12 cellular contexts compared by ENCODE assay signal in genomic region chr1:113768916-113769598, GRCh38. TPM values are rescaled to one million over a fixed set of nuclear protein-coding genes. Genes with fewer than 3 reads are reported as not detected.
DNase-seq lines count a peak whose midpoint lies in the region; ATAC-seq and TF ChIP-seq lines count a peak whose summit lies in the region.
"Had no signal": no experiment of that assay in that cellular context is flagged by ENCODE, and none has a peak within 500 bp of the region (broad histone marks: within the 10 kb centered on the region; RNA-seq: fewer than 3 reads in every experiment).

No MANE protein-coding gene starts in this region.

- BruUV-seq in PC-3 (replicated peaks; lab: Mats Ljungman, UMichigan), result no TSS peak

- H4K20me1 ChIP-seq in PC-3 (ENCODE audit: low read length), result no peaks in the 10 kb centered on the region

- intact Hi-C loops in CD8-positive, alpha-beta T cell (cut with DNase I, micrococcal nuclease), result loop anchor here in 1 of 2 experiments (2.0 kb wide), 1 partner anchor 14 kb away; no protein-coding TSS in a partner anchor
- intact Hi-C loops in activated B cell treated with CpG ODN at 0.5 μM for 24 hours (cut with micrococcal nuclease) (loop anchor here (2.0 kb wide), 1 partner anchor 14 kb away; no protein-coding TSS in a partner anchor), PC-3 (cut with micrococcal nuclease) (no loop called here)

- peaks cover 19% of the 10 kb centered on the region for H3K36me3 ChIP-seq in CD8-positive, alpha-beta T cell (ENCODE audit: insufficient read depth, low read length)
- peaks cover 8% of the 10 kb centered on the region for H3K36me3 ChIP-seq in PC-3 (ENCODE audit: low read depth, low read length)

- no peak overlapping the region for H3K4me2 ChIP-seq in PC-3 (ENCODE audit: low read length)

- H3K4me3 ChIP-seq in CD8-positive, alpha-beta T cell (ENCODE audit: low read depth, low read length), result no peak overlapping the region
- H3K4me3 ChIP-seq in PC-3 (ENCODE audit: low read length), result no peak overlapping the region

- peaks cover 70% of the 10 kb centered on the region for H3K36me3 Mint-ChIP-seq in CD8-positive, alpha-beta T cell
- H3K36me3 Mint-ChIP-seq in HFFc6 (ENCODE audit: low read depth) (peaks cover 19% of the 10 kb centered on the region), activated B cell treated with CpG ODN at 0.5 μM for 24 hours (ENCODE audit: low read depth) (peaks cover 66% of the 10 kb centered on the region), memory B cell (peaks cover 15% of the 10 kb centered on the region)

- H3K9ac ChIP-seq in PC-3 (ENCODE audit: low read length), result no peak overlapping the region

- H3K79me2 ChIP-seq in PC-3 (ENCODE audit: low read length), result no peaks in the 10 kb centered on the region

- no peak for DNase-seq in CD8-positive, alpha-beta T cell
- no peak for DNase-seq in HFFc6
- DNase-seq in activated B cell treated with CpG ODN at 0.5 μM for 24 hours, result no peak
- DNase-seq in memory B cell (ENCODE audit: low spot score in 2 of 2), result no peak
- no peak for DNase-seq in PC-3
- DNase-seq in SIG-M5 (lab: John Stamatoyannopoulos, UW), result no peak
- DNase-seq: Calu3, NCI-H1436 treated with DMSO at 0.1 percent for 48 hours, NCI-H510A treated with DMSO at 0.1 percent for 48 hours had no signal

- no peak overlapping the region for H3K27ac ChIP-seq in CD8-positive, alpha-beta T cell (ENCODE audit: low read depth, low read length)
- no peak overlapping the region for H3K27ac ChIP-seq in PC-3 (ENCODE audit: low read length)
- H3K27ac ChIP-seq: VCaP had no signal

- no peaks in the 10 kb centered on the region for H3F3A ChIP-seq in PC-3 (ENCODE audit: low read length, unreplicated experiment)

- peaks cover 39% of the 10 kb centered on the region for H3K4me1 Mint-ChIP-seq in CD8-positive, alpha-beta T cell (ENCODE audit: low read depth)
- H3K4me1 Mint-ChIP-seq in HFFc6 (ENCODE audit: low read depth) (peaks cover 14% of the 10 kb centered on the region), activated B cell treated with CpG ODN at 0.5 μM for 24 hours (peaks cover 12% of the 10 kb centered on the region), memory B cell (peaks cover 5% of the 10 kb centered on the region)

- H3K9me3 ChIP-seq in CD8-positive, alpha-beta T cell (ENCODE audit: low read length), result no peaks in the 10 kb centered on the region
- H3K9me3 ChIP-seq in PC-3 (ENCODE audit: low read length), result no peaks in the 10 kb centered on the region

- H3K27me3 Mint-ChIP-seq in CD8-positive, alpha-beta T cell (ENCODE audit: low read depth), result no peaks in the 10 kb centered on the region
- no peaks in the 10 kb centered on the region; the same call in 1 of the 2 replicates for H3K27me3 Mint-ChIP-seq in HFFc6 (ENCODE audit: insufficient read depth)
- H3K27me3 Mint-ChIP-seq in activated B cell treated with CpG ODN at 0.5 μM for 24 hours, result no peaks in the 10 kb centered on the region
- no peaks in the 10 kb centered on the region for H3K27me3 Mint-ChIP-seq in memory B cell

- no peak overlapping the region for H3K4me3 Mint-ChIP-seq in CD8-positive, alpha-beta T cell
- H3K4me3 Mint-ChIP-seq in HFFc6, result peak overlapping the region; percentile 10; the same call in 1 of the 2 replicates
- no peak overlapping the region for H3K4me3 Mint-ChIP-seq in activated B cell treated with CpG ODN at 0.5 μM for 24 hours
- H3K4me3 Mint-ChIP-seq in memory B cell, result no peak overlapping the region
- H3K4me3 Mint-ChIP-seq: nephron had no signal

- no peaks in the 10 kb centered on the region for H3K9me3 Mint-ChIP-seq in CD8-positive, alpha-beta T cell
- H3K9me3 Mint-ChIP-seq in HFFc6 (no peaks in the 10 kb centered on the region), activated B cell treated with CpG ODN at 0.5 μM for 24 hours (no peaks in the 10 kb centered on the region), memory B cell (no peaks in the 10 kb centered on the region)
- H3K9me3 Mint-ChIP-seq: nephron had no signal

- peaks cover 3% of the 10 kb centered on the region for H3K4me1 ChIP-seq in CD8-positive, alpha-beta T cell (ENCODE audit: insufficient read depth, low read length)
- no peaks in the 10 kb centered on the region for H3K4me1 ChIP-seq in PC-3 (ENCODE audit: insufficient read depth, low read length)

- no peak overlapping the region for H2AFZ ChIP-seq in PC-3 (ENCODE audit: low read length)

- no peaks in the 10 kb centered on the region for H3K27me3 ChIP-seq in CD8-positive, alpha-beta T cell (ENCODE audit: insufficient read depth, low read length)
- no peaks in the 10 kb centered on the region for H3K27me3 ChIP-seq in PC-3 (ENCODE audit: low read length)

- CTCF ChIA-PET in CD8-positive, alpha-beta T cell (lab: Charles Lee), result no interaction called here
- CTCF ChIA-PET in activated B cell treated with CpG ODN at 0.5 μM for 24 hours (lab: Charles Lee) (no interaction called here), PC-3 (lab: Charles Lee) (no interaction called here)

- no peak for TF ChIP-seq CTCF in CD8-positive, alpha-beta T cell (IDR thresholded peaks at IDR 0.05)
- TF ChIP-seq CTCF in HFFc6 (IDR thresholded peaks at IDR 0.05), result no peak
- TF ChIP-seq CTCF in activated B cell treated with CpG ODN at 0.5 μM for 24 hours (IDR thresholded peaks at IDR 0.05), result no peak
- no peak for TF ChIP-seq CTCF in PC-3 (conservative IDR thresholded peaks at IDR 0.05; ENCODE audit: low read depth, low read length)

- peak overlapping the region; percentile 66 for H3K27ac Mint-ChIP-seq in CD8-positive, alpha-beta T cell
- H3K27ac Mint-ChIP-seq in HFFc6, result peak overlapping the region; percentile 21
- peak overlapping the region; percentile 62 for H3K27ac Mint-ChIP-seq in activated B cell treated with CpG ODN at 0.5 μM for 24 hours
- H3K27ac Mint-ChIP-seq in memory B cell, result peak overlapping the region; percentile 60
- H3K27ac Mint-ChIP-seq: nephron had no signal

- ATAC-seq in CD8-positive, alpha-beta T cell, result no peak
- ATAC-seq in activated B cell treated with CpG ODN at 0.5 μM for 24 hours (ENCODE audit: low read depth) (no peak), memory B cell (ENCODE audit: low read depth) (no peak), PC-3 (no peak), GM18502 (IDR thresholded peaks at IDR 0.05; ENCODE audit: poor library complexity, unreplicated experiment) (no peak)

- H3K9me2 ChIP-seq in PC-3 (replicated peaks; ENCODE audit: low read length), result no peaks in the 10 kb centered on the region

- POLR2A ChIA-PET in CD8-positive, alpha-beta T cell (lab: Charles Lee), result interaction anchor here (0.9 kb wide), 1 partner anchor 10 kb away, joined by 3 read pairs; the partner anchor contains the start of gene PHTF1
- POLR2A ChIA-PET in activated B cell treated with CpG ODN at 0.5 μM for 24 hours (lab: Charles Lee), result interaction anchor here (0.6 kb wide), 2 partner anchors 9 kb away, joined by 5 to 12 read pairs; partner anchors contain the start of gene PHTF1
- POLR2A ChIA-PET in PC-3 (lab: Charles Lee; ENCODE audit: unreplicated experiment), result no interaction called here

RNA-seq across cellular contexts. Expression of gene PHTF1, which starts 9.8 kb away (rescaled TPM):
- 1 to 10 TPM; 4.4 to 5.4 TPM for total RNA-seq in CD8-positive, alpha-beta T cell
- 10 to 100 TPM; 23.3 to 27.9 (median 24.8) TPM for total RNA-seq in HFFc6 (2021; fragmentation: NEBNext Ultra II Directional; extraction: Animal tissue kit (Norgen Biotek cat#: 25700))
- 19.2 and 25.0 TPM in 2 replicates for total RNA-seq in activated B cell treated with CpG ODN at 0.5 μM for 24 hours
- total RNA-seq in PC-3 (2014; rRNA removed), result 23.4 and 27.3 TPM in 2 replicates

RNA-seq across cellular contexts. Expression of gene RSBN1, which starts 43.2 kb away (rescaled TPM):
- total RNA-seq in CD8-positive, alpha-beta T cell, result 10 to 100 TPM; 36.8 to 37.6 TPM
- 10 to 100 TPM in 3 of 6 experiments, 1 to 10 TPM in 3; 9.0 to 11.5 (median 10.0) TPM for total RNA-seq in HFFc6 (2021; fragmentation: NEBNext Ultra II Directional; extraction: Animal tissue kit (Norgen Biotek cat#: 25700))
- 26.4 and 29.1 TPM in 2 replicates for total RNA-seq in activated B cell treated with CpG ODN at 0.5 μM for 24 hours
- 8.4 and 11.7 TPM in 2 replicates for total RNA-seq in PC-3 (2014; rRNA removed)
